In the genomic region with DNA sequence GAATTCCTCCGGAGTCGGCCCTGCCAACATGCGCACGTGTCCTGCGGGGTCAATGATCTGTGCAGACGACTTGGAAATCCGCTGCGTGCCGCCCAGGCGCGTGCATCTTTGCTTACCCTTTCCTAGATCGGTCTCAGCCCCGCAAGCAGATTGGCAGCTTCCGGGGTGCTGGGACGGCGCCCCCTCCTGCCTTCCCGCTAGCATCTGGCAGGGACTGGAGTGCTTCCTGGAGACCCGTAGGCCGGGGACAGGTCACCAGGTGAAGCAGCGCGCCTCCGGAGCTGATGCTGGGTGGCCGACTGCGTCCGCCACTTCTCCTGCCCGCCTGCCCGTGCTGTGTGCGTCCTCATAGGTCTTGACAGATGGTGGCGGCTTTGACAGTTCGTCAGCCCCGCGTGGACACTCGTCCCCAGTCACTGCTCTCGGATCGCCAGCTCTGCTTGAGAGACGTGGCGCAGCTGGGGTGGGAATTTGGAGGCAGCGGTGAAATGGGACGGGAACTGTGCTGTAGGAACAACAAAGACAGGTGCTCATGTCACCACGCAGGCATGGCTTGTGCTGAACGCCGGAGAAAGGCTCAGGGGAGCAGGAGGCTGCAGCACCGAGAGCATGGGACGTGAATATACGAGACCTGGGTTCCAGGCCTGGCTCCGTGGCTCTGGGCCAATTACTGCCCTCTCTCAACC, we compare ENCODE assay signal across 1 cellular context.
TF ChIP-seq lines count a peak whose summit lies in the region.

No MANE protein-coding gene starts in this region.

TF ChIP-seq in liver, 16 proteins besides CTCF, POLR2A, EP300 and RAD21 (continued from another document):
- TF ChIP-seq, protein P1, sequence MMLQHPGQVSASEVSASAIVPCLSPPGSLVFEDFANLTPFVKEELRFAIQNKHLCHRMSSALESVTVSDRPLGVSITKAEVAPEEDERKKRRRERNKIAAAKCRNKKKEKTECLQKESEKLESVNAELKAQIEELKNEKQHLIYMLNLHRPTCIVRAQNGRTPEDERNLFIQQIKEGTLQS (IDR thresholded peaks at IDR 0.05): no peak
- no peak for TF ChIP-seq JUND (IDR thresholded peaks at IDR 0.05)
- TF ChIP-seq SP1 (IDR thresholded peaks at IDR 0.05): no peak
- TF ChIP-seq, protein P2, sequence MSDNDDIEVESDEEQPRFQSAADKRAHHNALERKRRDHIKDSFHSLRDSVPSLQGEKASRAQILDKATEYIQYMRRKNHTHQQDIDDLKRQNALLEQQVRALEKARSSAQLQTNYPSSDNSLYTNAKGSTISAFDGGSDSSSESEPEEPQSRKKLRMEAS (IDR thresholded peaks at IDR 0.05): no peak
- no peak for TF ChIP-seq YY1 (IDR thresholded peaks at IDR 0.05)
- no peak for TF ChIP-seq HNF4A (conservative IDR thresholded peaks at IDR 0.05)
- no peak for TF ChIP-seq TAF1 (conservative IDR thresholded peaks at IDR 0.05)
